In genomic region chr20:9348746-9349145, GRCh38 we compare ENCODE assay signal across 19 cellular contexts.
DNase-seq lines count a peak whose midpoint lies in the region; ATAC-seq, FAIRE-seq and TF ChIP-seq lines count a peak whose summit lies in the region.
"Had no signal": no experiment of that assay in that cellular context is flagged by ENCODE, and none has a peak within 500 bp of the region (broad histone marks: within the 10 kb centered on the region; RNA-seq: fewer than 3 reads in every experiment).

No MANE protein-coding gene starts in this region.

- no peak overlapping the region for H3K9ac ChIP-seq in astrocyte (ENCODE audit: low read length)
- H3K9ac ChIP-seq: KMS-11 had no signal

- H3K4me3 Mint-ChIP-seq in HFFc6 (no peak overlapping the region; the same call in 1 of the 2 replicates), astrocyte (ENCODE audit: unreplicated experiment) (no peak overlapping the region)
- H3K4me3 Mint-ChIP-seq: CD4-positive, alpha-beta memory T cell had no signal

- H3K4me1 ChIP-seq in A549 = peaks cover 35% of the 10 kb centered on the region
- H3K4me1 ChIP-seq in astrocyte (ENCODE audit: insufficient read depth, low read length) = peaks cover 3% of the 10 kb centered on the region
- H3K4me1 ChIP-seq in Peyer's patch = no peaks in the 10 kb centered on the region

- no peak overlapping the region for H2AFZ ChIP-seq in astrocyte (ENCODE audit: low read depth, low read length)

- H4K20me1 ChIP-seq in astrocyte (ENCODE audit: insufficient read depth, low read length) = no peaks in the 10 kb centered on the region

- no peak for ATAC-seq in A549
- no peak for ATAC-seq in GM18519 (IDR thresholded peaks at IDR 0.05; ENCODE audit: low FRiP score, unreplicated experiment)

- H3K27ac Mint-ChIP-seq in HFFc6 = peak overlapping the region; percentile 48; the same call in 1 of the 2 replicates
- peak overlapping the region; percentile 56 for H3K27ac Mint-ChIP-seq in astrocyte (ENCODE audit: unreplicated experiment)
- H3K27ac Mint-ChIP-seq: CD4-positive, alpha-beta memory T cell had no signal

- TF ChIP-seq POLR2A in A549 (IDR thresholded peaks at IDR 0.05; ENCODE audit: low read length) (no peak), Peyer's patch (IDR thresholded peaks at IDR 0.05) (no peak)

- no peak overlapping the region for H3K4me3 ChIP-seq in A549
- no peak overlapping the region for H3K4me3 ChIP-seq in astrocyte (ENCODE audit: insufficient read depth, low read depth, low read length)
- no peak overlapping the region for H3K4me3 ChIP-seq in fibroblast of pulmonary artery (replicated peaks; ENCODE audit: low read depth, low read length)
- no peak overlapping the region for H3K4me3 ChIP-seq in Peyer's patch

- H3K27me3 ChIP-seq in astrocyte (ENCODE audit: insufficient read depth, low read length) (no peaks in the 10 kb centered on the region), Peyer's patch (no peaks in the 10 kb centered on the region)

- H3K36me3 Mint-ChIP-seq in HFFc6 (ENCODE audit: low read depth) (peaks cover 17% of the 10 kb centered on the region), astrocyte (ENCODE audit: low read depth, unreplicated experiment) (peaks cover 7% of the 10 kb centered on the region)
- H3K36me3 Mint-ChIP-seq: CD4-positive, alpha-beta memory T cell had no signal

- TF ChIP-seq CTCF in A549 (IDR thresholded peaks at IDR 0.05) (no peak), HFFc6 (IDR thresholded peaks at IDR 0.05) (no peak), astrocyte (IDR thresholded peaks at IDR 0.05; ENCODE audit: insufficient read depth, low read depth, low read length) (no peak), fibroblast of pulmonary artery (IDR thresholded peaks at IDR 0.05; ENCODE audit: low read length, missing control alignments) (no peak), Peyer's patch (IDR thresholded peaks at IDR 0.05) (no peak)

- H3K9me3 Mint-ChIP-seq in HFFc6 (no peaks in the 10 kb centered on the region), astrocyte (ENCODE audit: unreplicated experiment) (no peaks in the 10 kb centered on the region)

- no peaks in the 10 kb centered on the region for H3K36me3 ChIP-seq in astrocyte (ENCODE audit: insufficient read depth, low read length)
- no peaks in the 10 kb centered on the region for H3K36me3 ChIP-seq in Peyer's patch

- H3K4me2 ChIP-seq in A549 (no peak overlapping the region), astrocyte (ENCODE audit: low read length) (no peak overlapping the region)
- H3K4me2 ChIP-seq: KMS-11 had no signal

- H3K27me3 Mint-ChIP-seq in HFFc6 (ENCODE audit: insufficient read depth) (no peaks in the 10 kb centered on the region; the same call in none of the 2 replicates), astrocyte (ENCODE audit: low read depth, unreplicated experiment) (no peaks in the 10 kb centered on the region)
- H3K27me3 Mint-ChIP-seq: CD4-positive, alpha-beta memory T cell had no signal

- WGBS in A549 (ENCODE audit: missing lambda C conversion rate) = 99% methylated on average over 2 of the region's 2 CpGs

- no peak for TF ChIP-seq RAD21 in A549 (conservative IDR thresholded peaks at IDR 0.05 in 1 of 2, IDR thresholded peaks at IDR 0.05 in 1 of 2)

- H3K9me3 ChIP-seq in A549 (no peaks in the 10 kb centered on the region), astrocyte (ENCODE audit: insufficient read depth, low read depth, low read length) (no peaks in the 10 kb centered on the region), Peyer's patch (no peaks in the 10 kb centered on the region)

- H3K27ac ChIP-seq in A549 (peak overlapping the region; percentile 1 to 30; a peak in 3 of 6 replicates), astrocyte (ENCODE audit: low read depth, low read length) (no peak overlapping the region), Peyer's patch (no peak overlapping the region)
- H3K27ac ChIP-seq: KMS-11 had no signal

- CTCF ChIA-PET in A549 (lab: Yijun Ruan, JAX) = interaction anchor here (0.9 to 4.3 kb wide), 7 partner anchors 11 to 601 kb away, joined by 3 to 18 read pairs (median 3); no protein-coding TSS in a partner anchor

- POLR2A ChIA-PET in A549 (lab: Yijun Ruan, JAX) = interaction anchor here (1.0 kb wide), 1 partner anchor 280 kb away, joined by 3 read pairs; the partner anchor contains the start of gene PLCB4

- no peak for TF ChIP-seq EP300 in A549 (IDR thresholded peaks at IDR 0.05)

- FAIRE-seq in A549 (lab: Jason Lieb, UNC) = no peak
- FAIRE-seq in astrocyte (lab: Jason Lieb, UNC) = no peak
- FAIRE-seq: GM12892, GM18507, H1 had no signal

- DNase-seq in A549 (ENCODE audit: low read depth in 1 of 2, low spot score in 1 of 2) (no peak), HFFc6 (no peak), astrocyte (ENCODE audit: low read depth) (no peak), fibroblast of pulmonary artery (ENCODE audit: low read depth) (peak; percentile 35), HK-2 (ENCODE audit: unreplicated experiment) (no peak), Peyer's patch (no peak)
- no peak for DNase-seq in NK-92 treated with Interleukin-12 subunit alpha and Interleukin-12 subunit beta, amount 100 ng/mL, for 24 hours (lab: John Stamatoyannopoulos, UW)
- DNase-seq: CD4-positive, alpha-beta memory T cell; DMS153; NCI-H1436; NCI-H2029; NCI-H2171; NCI-H446; SHP77 had no signal

- no peaks in the 10 kb centered on the region for H3K79me2 ChIP-seq in astrocyte (ENCODE audit: insufficient read depth, low read length)

- peaks cover 59% of the 10 kb centered on the region for H3K4me1 Mint-ChIP-seq in HFFc6 (ENCODE audit: low read depth)
- peaks cover 28% of the 10 kb centered on the region for H3K4me1 Mint-ChIP-seq in astrocyte (ENCODE audit: low read depth, unreplicated experiment)
- H3K4me1 Mint-ChIP-seq: CD4-positive, alpha-beta memory T cell had no signal

TF ChIP-seq in A549, 52 proteins besides CTCF, POLR2A, EP300 and RAD21:
- TF ChIP-seq REST (IDR thresholded peaks at IDR 0.05) (no peak), JUN (IDR thresholded peaks at IDR 0.05) (no peak), FOSL2 (IDR thresholded peaks at IDR 0.05) (no peak), FOSL2 (CRISPR knock-in tag; IDR thresholded peaks at IDR 0.05) (no peak), ESRRA (IDR thresholded peaks at IDR 0.05; ENCODE audit: borderline replicate concordance, low read length) (no peak), MAZ (IDR thresholded peaks at IDR 0.05; ENCODE audit: borderline replicate concordance, low read depth, low read length) (no peak), HES2 (IDR thresholded peaks at IDR 0.05) (no peak)

Comparison
In these comparisons a context has a peak if more than half of its experiments do, and no peak if none do; other contexts are left out.
1. H3K27ac ChIP-seq: peak in A549 (2 of 2); none in astrocyte (single experiment) and Peyer's patch (0 of 4).